Comparison of ENCODE assay signal across 1 cellular context in the genomic region with DNA sequence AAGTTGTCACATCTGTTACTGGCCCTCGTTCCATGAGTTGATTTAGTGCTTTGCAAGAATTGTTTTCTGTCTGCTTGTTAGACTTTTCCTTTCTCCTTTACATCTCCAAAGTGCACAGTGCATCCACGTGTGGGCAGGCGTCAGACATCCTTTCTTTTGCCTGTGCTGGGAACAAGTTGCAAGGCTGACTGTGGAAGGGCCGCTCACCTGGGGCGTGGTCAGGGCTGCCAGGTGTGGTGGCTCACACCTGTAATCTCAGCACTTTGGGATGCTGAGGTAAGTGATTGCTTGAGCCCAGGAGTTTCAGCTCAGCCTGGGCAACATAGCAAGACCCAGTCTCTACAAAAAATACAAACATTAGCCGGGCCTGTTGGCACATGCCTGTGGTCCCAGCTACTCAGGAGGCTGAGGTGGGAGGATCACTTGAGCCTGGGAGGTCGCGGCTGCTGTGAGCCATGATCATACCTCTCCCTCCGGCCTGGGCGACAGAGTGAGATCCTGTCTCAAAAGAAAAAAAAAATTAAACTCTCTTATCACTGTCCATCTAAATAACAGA.
TF ChIP-seq lines count a peak whose summit lies in the region.

No MANE protein-coding gene starts in this region.

TF ChIP-seq in HepG2, 621 proteins besides CTCF, POLR2A, EP300 and RAD21 (continued from another document):
- TF ChIP-seq, protein P1, sequence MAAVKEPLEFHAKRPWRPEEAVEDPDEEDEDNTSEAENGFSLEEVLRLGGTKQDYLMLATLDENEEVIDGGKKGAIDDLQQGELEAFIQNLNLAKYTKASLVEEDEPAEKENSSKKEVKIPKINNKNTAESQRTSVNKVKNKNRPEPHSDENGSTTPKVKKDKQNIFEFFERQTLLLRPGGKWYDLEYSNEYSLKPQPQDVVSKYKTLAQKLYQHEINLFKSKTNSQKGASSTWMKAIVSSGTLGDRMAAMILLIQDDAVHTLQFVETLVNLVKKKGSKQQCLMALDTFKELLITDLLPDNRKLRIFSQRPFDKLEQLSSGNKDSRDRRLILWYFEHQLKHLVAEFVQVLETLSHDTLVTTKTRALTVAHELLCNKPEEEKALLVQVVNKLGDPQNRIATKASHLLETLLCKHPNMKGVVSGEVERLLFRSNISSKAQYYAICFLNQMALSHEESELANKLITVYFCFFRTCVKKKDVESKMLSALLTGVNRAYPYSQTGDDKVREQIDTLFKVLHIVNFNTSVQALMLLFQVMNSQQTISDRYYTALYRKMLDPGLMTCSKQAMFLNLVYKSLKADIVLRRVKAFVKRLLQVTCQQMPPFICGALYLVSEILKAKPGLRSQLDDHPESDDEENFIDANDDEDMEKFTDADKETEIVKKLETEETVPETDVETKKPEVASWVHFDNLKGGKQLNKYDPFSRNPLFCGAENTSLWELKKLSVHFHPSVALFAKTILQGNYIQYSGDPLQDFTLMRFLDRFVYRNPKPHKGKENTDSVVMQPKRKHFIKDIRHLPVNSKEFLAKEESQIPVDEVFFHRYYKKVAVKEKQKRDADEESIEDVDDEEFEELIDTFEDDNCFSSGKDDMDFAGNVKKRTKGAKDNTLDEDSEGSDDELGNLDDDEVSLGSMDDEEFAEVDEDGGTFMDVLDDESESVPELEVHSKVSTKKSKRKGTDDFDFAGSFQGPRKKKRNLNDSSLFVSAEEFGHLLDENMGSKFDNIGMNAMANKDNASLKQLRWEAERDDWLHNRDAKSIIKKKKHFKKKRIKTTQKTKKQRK (IDR thresholded peaks at IDR 0.05; ENCODE audit: low read length): no peak
